ENCODE assay signal across 8 cellular contexts in the genomic region with DNA sequence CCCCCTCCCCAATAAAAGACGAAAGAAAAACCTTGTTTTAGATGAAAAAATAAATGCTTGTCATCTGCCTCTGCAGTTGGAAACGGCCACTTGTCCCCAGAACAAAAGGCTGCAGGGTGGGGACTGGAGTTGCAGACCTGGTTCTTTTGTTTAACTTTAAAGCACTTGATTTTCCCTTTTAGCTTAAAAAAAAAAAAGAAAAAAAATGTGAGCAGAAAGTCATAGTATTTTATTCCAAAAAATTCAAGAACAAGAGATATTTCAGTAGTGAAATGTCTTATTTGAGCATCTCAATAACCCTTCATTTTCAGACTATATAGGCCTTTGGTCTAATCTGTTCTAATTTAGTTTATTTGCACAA. TPM values are rescaled to one million over a fixed set of nuclear protein-coding genes. Genes with fewer than 3 reads are reported as not detected.
DNase-seq lines count a peak whose midpoint lies in the region; ATAC-seq, FAIRE-seq and TF ChIP-seq lines count a peak whose summit lies in the region.

No MANE protein-coding gene starts in this region.

- peaks cover 48% of the 10 kb centered on the region for H4K20me1 ChIP-seq in astrocyte (ENCODE audit: insufficient read depth, low read length)

- peak overlapping the region; percentile 94 for H3K4me3 ChIP-seq in astrocyte (ENCODE audit: insufficient read depth, low read depth, low read length)
- peak overlapping the region; percentile 47 to 53 for H3K4me3 ChIP-seq in left lung

- peak overlapping the region; percentile 49 for H3K4me3 Mint-ChIP-seq in activated CD4-positive, alpha-beta T cell treated with anti-CD3 and anti-CD28 coated beads for 36 hours
- H3K4me3 Mint-ChIP-seq in astrocyte (ENCODE audit: unreplicated experiment): peak overlapping the region; percentile 98

- no peaks in the 10 kb centered on the region for H3K36me3 Mint-ChIP-seq in activated CD4-positive, alpha-beta T cell treated with anti-CD3 and anti-CD28 coated beads for 36 hours (ENCODE audit: low read depth)
- peaks cover 12% of the 10 kb centered on the region for H3K36me3 Mint-ChIP-seq in astrocyte (ENCODE audit: low read depth, unreplicated experiment)

- no peaks in the 10 kb centered on the region for H3K9me3 ChIP-seq in astrocyte (ENCODE audit: insufficient read depth, low read depth, low read length)
- no peaks in the 10 kb centered on the region for H3K9me3 ChIP-seq in left lung

- TF ChIP-seq CTCF in astrocyte (IDR thresholded peaks at IDR 0.05; ENCODE audit: insufficient read depth, low read depth, low read length) (no peak), left lung (IDR thresholded peaks at IDR 0.05) (no peak)

- no peak for ATAC-seq in activated CD4-positive, alpha-beta T cell treated with anti-CD3 and anti-CD28 coated beads for 36 hours
- ATAC-seq in left lung: no peak

- H3K4me1 ChIP-seq in astrocyte (ENCODE audit: insufficient read depth, low read length): peaks cover 28% of the 10 kb centered on the region
- peaks cover 0 to 28% of the 10 kb centered on the region in 2 donors for H3K4me1 ChIP-seq in left lung

- H3K9ac ChIP-seq in astrocyte (ENCODE audit: low read length): peak overlapping the region; percentile 93

- no peak overlapping the region for H2AFZ ChIP-seq in astrocyte (ENCODE audit: low read depth, low read length)

- peak overlapping the region; percentile 97 for H3K4me2 ChIP-seq in astrocyte (ENCODE audit: low read length)

- peaks cover 7% of the 10 kb centered on the region for H3K4me1 Mint-ChIP-seq in activated CD4-positive, alpha-beta T cell treated with anti-CD3 and anti-CD28 coated beads for 36 hours
- peaks cover 39% of the 10 kb centered on the region for H3K4me1 Mint-ChIP-seq in astrocyte (ENCODE audit: low read depth, unreplicated experiment)

- no peak for FAIRE-seq in astrocyte (lab: Jason Lieb, UNC)

- H3K27me3 Mint-ChIP-seq in activated CD4-positive, alpha-beta T cell treated with anti-CD3 and anti-CD28 coated beads for 36 hours: peaks cover 68% of the 10 kb centered on the region
- H3K27me3 Mint-ChIP-seq in astrocyte (ENCODE audit: low read depth, unreplicated experiment): no peaks in the 10 kb centered on the region

- H3K27ac ChIP-seq in astrocyte (ENCODE audit: low read depth, low read length) (peak overlapping the region; percentile 75), left lung (no peak overlapping the region), temporal lobe (ENCODE audit: low read depth, low read length) (peak overlapping the region; percentile 95)

- no peak for DNase-seq in activated CD4-positive, alpha-beta T cell treated with anti-CD3 and anti-CD28 coated beads for 36 hours
- DNase-seq in activated CD4-positive, alpha-beta T cell treated with anti-CD3 and anti-CD28 coated beads, Interleukin-2, amount 50 U/mL, for 4 hours: no peak
- no peak for DNase-seq in astrocyte (ENCODE audit: low read depth)
- DNase-seq in left lung: no peak
- no peak for DNase-seq in UCSD-AML1 (lab: John Stamatoyannopoulos, UW; ENCODE audit: unreplicated experiment)
- DNase-seq in NCI-H774 (lab: John Stamatoyannopoulos, UW): no peak
- no peak for DNase-seq in pons (ENCODE audit: low spot score)

- H3K27ac Mint-ChIP-seq in activated CD4-positive, alpha-beta T cell treated with anti-CD3 and anti-CD28 coated beads for 36 hours: no peak overlapping the region
- H3K27ac Mint-ChIP-seq in astrocyte (ENCODE audit: unreplicated experiment): peak overlapping the region; percentile 87

- H3K36me3 ChIP-seq in astrocyte (ENCODE audit: insufficient read depth, low read length): peaks cover 3% of the 10 kb centered on the region
- H3K36me3 ChIP-seq in left lung: no peaks in the 10 kb centered on the region

- no peaks in the 10 kb centered on the region for H3K27me3 ChIP-seq in astrocyte (ENCODE audit: insufficient read depth, low read length)
- H3K27me3 ChIP-seq in left lung: peaks cover 26 to 55% of the 10 kb centered on the region in 2 donors

- intact Hi-C loops in activated CD4-positive, alpha-beta T cell treated with anti-CD3 and anti-CD28 coated beads for 36 hours (cut with DNase I, micrococcal nuclease): no loop called here
- intact Hi-C loops in left lung (cut with DNase I): no loop called here

- H3K79me2 ChIP-seq in astrocyte (ENCODE audit: insufficient read depth, low read length): peaks cover 67% of the 10 kb centered on the region

- POLR2A ChIA-PET in activated CD4-positive, alpha-beta T cell treated with anti-CD3 and anti-CD28 coated beads for 36 hours (lab: Charles Lee): no interaction called here

- CTCF ChIA-PET in activated CD4-positive, alpha-beta T cell treated with anti-CD3 and anti-CD28 coated beads for 36 hours (lab: Charles Lee): no interaction called here

- H3K9me3 Mint-ChIP-seq in activated CD4-positive, alpha-beta T cell treated with anti-CD3 and anti-CD28 coated beads for 36 hours (ENCODE audit: low read depth): no peaks in the 10 kb centered on the region
- no peaks in the 10 kb centered on the region for H3K9me3 Mint-ChIP-seq in astrocyte (ENCODE audit: unreplicated experiment)

RNA-seq across cellular contexts. Expression of gene MAP1B, which starts 1.8 kb away (rescaled TPM):
- total RNA-seq in activated CD4-positive, alpha-beta T cell treated with anti-CD3 and anti-CD28 coated beads for 36 hours: under 1 TPM; 0.16 to 0.26 TPM
- total RNA-seq in astrocyte (386 and 476 TPM in 2 replicates), left lung (10 to 100 TPM; 53.0 to 62.6 TPM), temporal lobe (786 TPM)

Comparison
In these comparisons a context has a peak if more than half of its experiments do, and no peak if none do; other contexts are left out.
1. H3K27ac ChIP-seq: peak in astrocyte (single experiment) and temporal lobe (single experiment); none in left lung (0 of 2).
2. RNA of gene MAP1B, which starts 1.8 kb away (total RNA-seq): 786 TPM in temporal lobe (single experiment), 386 to 476 TPM in astrocyte and 53.0 to 62.6 TPM in left lung; 0.16 to 0.26 TPM in activated CD4-positive, alpha-beta T cell treated with anti-CD3 and anti-CD28 coated beads for 36 hours; every median in the first group is over 10 times any median in the second.